In genomic region chrX:52495545-52496418, GRCh38 we compare ENCODE assay signal across 5 cellular contexts. TPM values are rescaled to one million over a fixed set of nuclear protein-coding genes. Genes with fewer than 3 reads are reported as not detected.
"Had no signal": no experiment of that assay in that cellular context is flagged by ENCODE, and none has a peak within 500 bp of the region (broad histone marks: within the 10 kb centered on the region; RNA-seq: fewer than 3 reads in every experiment).

Gene XAGE1A, plus strand, starts transcription at chrX:52495808. Its CDS starts 1,554 bp downstream, at chrX:52497362.

RNA-seq across cellular contexts. Expression of gene XAGE1A, which starts in this region (rescaled TPM):
- total RNA-seq: GM23248, H4, H7, HepG2, HFFc6 had no signal
